Comparison of ENCODE assay signal across 15 cellular contexts in genomic region chr10:90167174-90168064, GRCh38.
DNase-seq lines count a peak whose midpoint lies in the region; ATAC-seq and TF ChIP-seq lines count a peak whose summit lies in the region.
"Had no signal": no experiment of that assay in that cellular context is flagged by ENCODE, and none has a peak within 500 bp of the region (broad histone marks: within the 10 kb centered on the region; RNA-seq: fewer than 3 reads in every experiment).

No MANE protein-coding gene starts in this region.

- DNase-seq in NCI-H226 (peak; percentile 54), fibroblast of the aortic adventitia (ENCODE audit: low read depth) (peak; percentile 75), NCI-H524 treated with DMSO at 0.1 percent for 48 hours (lab: John Stamatoyannopoulos, UW) (no peak), SHP77 (lab: John Stamatoyannopoulos, UW) (no peak), NCI-H1417 treated with DMSO at 0.1 percent for 48 hours (lab: John Stamatoyannopoulos, UW) (no peak)
- DNase-seq: activated naive CD8-positive, alpha-beta T cell treated with anti-CD3 and anti-CD28 coated beads, Interleukin-2, amount 10 ng/mL, durations not matched to agents 7 days and 5 days; CD4-positive, alpha-beta T cell; H9; stimulated activated CD4-positive, alpha-beta T cell treated with anti-CD3 and anti-CD28 coated beads, Interleukin-4, amount 100 ng/mL, for 1 hour had no signal

- TF ChIP-seq CTCF in fibroblast of the aortic adventitia (IDR thresholded peaks at IDR 0.05; ENCODE audit: insufficient read depth, low read length) = no peak

- ATAC-seq in GM18519 (IDR thresholded peaks at IDR 0.05; ENCODE audit: low FRiP score, unreplicated experiment) = peak; percentile 87
- ATAC-seq in HG02798 (IDR thresholded peaks at IDR 0.05; ENCODE audit: poor library complexity, unreplicated experiment) = peak; percentile 79
- ATAC-seq in activated T-helper 17 cell treated with anti-CD3 and anti-CD28 coated beads, Interleukin-2, amount 50 U/mL, for 72 hours (replicated peaks) = no peak
- ATAC-seq: K562 had no signal

- H3K9me3 Mint-ChIP-seq in activated T-helper 17 cell treated with anti-CD3 and anti-CD28 coated beads, Interleukin-2, amount 50 U/mL, for 72 hours = peaks cover 3% of the 10 kb centered on the region
- H3K9me3 Mint-ChIP-seq: neural progenitor cell had no signal

- H3K4me1 Mint-ChIP-seq in activated T-helper 17 cell treated with anti-CD3 and anti-CD28 coated beads, Interleukin-2, amount 50 U/mL, for 72 hours = no peaks in the 10 kb centered on the region
- H3K4me1 Mint-ChIP-seq: activated naive CD8-positive, alpha-beta T cell treated with anti-CD3 and anti-CD28 coated beads, Interleukin-2, amount 10 ng/mL, durations not matched to agents 7 days and 5 days; H9; neural progenitor cell had no signal

- H3K27ac Mint-ChIP-seq in activated T-helper 17 cell treated with anti-CD3 and anti-CD28 coated beads, Interleukin-2, amount 50 U/mL, for 72 hours = no peak overlapping the region
- H3K27ac Mint-ChIP-seq: activated naive CD8-positive, alpha-beta T cell treated with anti-CD3 and anti-CD28 coated beads, Interleukin-2, amount 10 ng/mL, durations not matched to agents 7 days and 5 days; CD4-positive, alpha-beta T cell; H9; neural progenitor cell had no signal

- peaks cover 4% of the 10 kb centered on the region for H3K27me3 Mint-ChIP-seq in activated T-helper 17 cell treated with anti-CD3 and anti-CD28 coated beads, Interleukin-2, amount 50 U/mL, for 72 hours
- H3K27me3 Mint-ChIP-seq: activated naive CD8-positive, alpha-beta T cell treated with anti-CD3 and anti-CD28 coated beads, Interleukin-2, amount 10 ng/mL, durations not matched to agents 7 days and 5 days; CD4-positive, alpha-beta T cell had no signal

- no peak overlapping the region for H3K4me3 ChIP-seq in fibroblast of the aortic adventitia (ENCODE audit: low read depth, low read length)
- H3K4me3 ChIP-seq: K562, neural progenitor cell, SJSA1 had no signal

- H3K36me3 Mint-ChIP-seq in activated T-helper 17 cell treated with anti-CD3 and anti-CD28 coated beads, Interleukin-2, amount 50 U/mL, for 72 hours (ENCODE audit: low read depth) = no peaks in the 10 kb centered on the region
- H3K36me3 Mint-ChIP-seq: activated naive CD8-positive, alpha-beta T cell treated with anti-CD3 and anti-CD28 coated beads, Interleukin-2, amount 10 ng/mL, durations not matched to agents 7 days and 5 days; neural progenitor cell had no signal

- no peak overlapping the region for H3K4me3 Mint-ChIP-seq in activated T-helper 17 cell treated with anti-CD3 and anti-CD28 coated beads, Interleukin-2, amount 50 U/mL, for 72 hours
- H3K4me3 Mint-ChIP-seq: activated naive CD8-positive, alpha-beta T cell treated with anti-CD3 and anti-CD28 coated beads, Interleukin-2, amount 10 ng/mL, durations not matched to agents 7 days and 5 days; CD4-positive, alpha-beta T cell; H9; neural progenitor cell had no signal

Comparison
In these comparisons a context has a peak if more than half of its experiments do, and no peak if none do; other contexts are left out.
1. DNase-seq: peak in NCI-H226 (single experiment) and fibroblast of the aortic adventitia (single experiment); none in NCI-H524 treated with DMSO at 0.1 percent for 48 hours (single experiment), SHP77 (0 of 2) and NCI-H1417 treated with DMSO at 0.1 percent for 48 hours (single experiment).